1 cellular context compared by ENCODE assay signal in the genomic region with DNA sequence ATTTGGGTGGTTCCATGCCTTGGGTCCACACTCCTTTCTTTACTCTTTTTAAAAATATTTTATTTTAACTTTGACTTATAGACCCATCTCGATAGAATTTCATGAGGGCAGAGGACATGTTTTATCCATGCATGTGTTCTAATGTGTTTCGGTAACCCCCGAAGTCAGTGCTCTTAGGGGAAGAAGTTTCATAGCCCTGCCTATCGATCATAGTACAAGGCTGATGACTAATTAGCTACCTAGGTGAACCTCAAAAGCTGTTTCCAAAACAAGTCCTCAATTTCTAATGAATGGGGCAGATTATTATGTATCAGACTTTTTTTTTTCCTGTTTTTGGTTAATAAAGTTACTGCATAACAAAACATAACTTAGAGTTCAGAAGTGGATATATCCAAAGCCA.
TF ChIP-seq lines count a peak whose summit lies in the region.

No MANE protein-coding gene starts in this region.

TF ChIP-seq in HCT116, 20 proteins besides CTCF, POLR2A, EP300 and RAD21:
- TF ChIP-seq EZH2 (IDR thresholded peaks at IDR 0.05), result no peak
- TF ChIP-seq SRF (IDR thresholded peaks at IDR 0.05; ENCODE audit: low read depth), result no peak
- no peak for TF ChIP-seq TCF7L2 (IDR thresholded peaks at IDR 0.05; ENCODE audit: borderline replicate concordance, extremely low read depth, insufficient read depth, insufficient read length)
- TF ChIP-seq FOSL1 (IDR thresholded peaks at IDR 0.05; ENCODE audit: low read depth), result no peak
- TF ChIP-seq, protein P1, sequence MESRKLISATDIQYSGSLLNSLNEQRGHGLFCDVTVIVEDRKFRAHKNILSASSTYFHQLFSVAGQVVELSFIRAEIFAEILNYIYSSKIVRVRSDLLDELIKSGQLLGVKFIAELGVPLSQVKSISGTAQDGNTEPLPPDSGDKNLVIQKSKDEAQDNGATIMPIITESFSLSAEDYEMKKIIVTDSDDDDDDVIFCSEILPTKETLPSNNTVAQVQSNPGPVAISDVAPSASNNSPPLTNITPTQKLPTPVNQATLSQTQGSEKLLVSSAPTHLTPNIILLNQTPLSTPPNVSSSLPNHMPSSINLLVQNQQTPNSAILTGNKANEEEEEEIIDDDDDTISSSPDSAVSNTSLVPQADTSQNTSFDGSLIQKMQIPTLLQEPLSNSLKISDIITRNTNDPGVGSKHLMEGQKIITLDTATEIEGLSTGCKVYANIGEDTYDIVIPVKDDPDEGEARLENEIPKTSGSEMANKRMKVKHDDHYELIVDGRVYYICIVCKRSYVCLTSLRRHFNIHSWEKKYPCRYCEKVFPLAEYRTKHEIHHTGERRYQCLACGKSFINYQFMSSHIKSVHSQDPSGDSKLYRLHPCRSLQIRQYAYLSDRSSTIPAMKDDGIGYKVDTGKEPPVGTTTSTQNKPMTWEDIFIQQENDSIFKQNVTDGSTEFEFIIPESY (IDR thresholded peaks at IDR 0.05; ENCODE audit: extremely low read depth, insufficient replicate concordance, low read length), result no peak
- no peak for TF ChIP-seq ELF1 (IDR thresholded peaks at IDR 0.05; ENCODE audit: borderline replicate concordance, low read depth)
- TF ChIP-seq, protein P2, sequence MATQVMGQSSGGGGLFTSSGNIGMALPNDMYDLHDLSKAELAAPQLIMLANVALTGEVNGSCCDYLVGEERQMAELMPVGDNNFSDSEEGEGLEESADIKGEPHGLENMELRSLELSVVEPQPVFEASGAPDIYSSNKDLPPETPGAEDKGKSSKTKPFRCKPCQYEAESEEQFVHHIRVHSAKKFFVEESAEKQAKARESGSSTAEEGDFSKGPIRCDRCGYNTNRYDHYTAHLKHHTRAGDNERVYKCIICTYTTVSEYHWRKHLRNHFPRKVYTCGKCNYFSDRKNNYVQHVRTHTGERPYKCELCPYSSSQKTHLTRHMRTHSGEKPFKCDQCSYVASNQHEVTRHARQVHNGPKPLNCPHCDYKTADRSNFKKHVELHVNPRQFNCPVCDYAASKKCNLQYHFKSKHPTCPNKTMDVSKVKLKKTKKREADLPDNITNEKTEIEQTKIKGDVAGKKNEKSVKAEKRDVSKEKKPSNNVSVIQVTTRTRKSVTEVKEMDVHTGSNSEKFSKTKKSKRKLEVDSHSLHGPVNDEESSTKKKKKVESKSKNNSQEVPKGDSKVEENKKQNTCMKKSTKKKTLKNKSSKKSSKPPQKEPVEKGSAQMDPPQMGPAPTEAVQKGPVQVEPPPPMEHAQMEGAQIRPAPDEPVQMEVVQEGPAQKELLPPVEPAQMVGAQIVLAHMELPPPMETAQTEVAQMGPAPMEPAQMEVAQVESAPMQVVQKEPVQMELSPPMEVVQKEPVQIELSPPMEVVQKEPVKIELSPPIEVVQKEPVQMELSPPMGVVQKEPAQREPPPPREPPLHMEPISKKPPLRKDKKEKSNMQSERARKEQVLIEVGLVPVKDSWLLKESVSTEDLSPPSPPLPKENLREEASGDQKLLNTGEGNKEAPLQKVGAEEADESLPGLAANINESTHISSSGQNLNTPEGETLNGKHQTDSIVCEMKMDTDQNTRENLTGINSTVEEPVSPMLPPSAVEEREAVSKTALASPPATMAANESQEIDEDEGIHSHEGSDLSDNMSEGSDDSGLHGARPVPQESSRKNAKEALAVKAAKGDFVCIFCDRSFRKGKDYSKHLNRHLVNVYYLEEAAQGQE (IDR thresholded peaks at IDR 0.05; ENCODE audit: low read depth), result no peak
- no peak for TF ChIP-seq CEBPB (IDR thresholded peaks at IDR 0.05; ENCODE audit: low read depth)
- TF ChIP-seq CBX3 (IDR thresholded peaks at IDR 0.05; ENCODE audit: low read depth), result no peak
- no peak for TF ChIP-seq JUND (IDR thresholded peaks at IDR 0.05)
TF ChIP-seq in HCT116: peak in this region for 0.
